In genomic region chr2:98465456-98466201, GRCh38 we compare ENCODE assay signal across 1 cellular context.
A peak's percentile ranks its signal among the peaks of the same experiment; 100 is the strongest.
TF ChIP-seq lines count a peak whose summit lies in the region.

No MANE protein-coding gene starts in this region.

TF ChIP-seq in K562, 482 proteins besides CTCF, POLR2A, EP300 and RAD21 (continued from another document):
- 0 out of 2 replicates have a peak, but pooled peaks have one; percentile 16 for TF ChIP-seq HLTF (IDR thresholded peaks at IDR 0.05)
- 0 out of 2 replicates have a peak, but pooled peaks have one; percentile 21 for TF ChIP-seq ZBTB2 (IDR thresholded peaks at IDR 0.05)
- TF ChIP-seq ZNF277 (CRISPR knock-in tag; IDR thresholded peaks at IDR 0.05; ENCODE audit: borderline replicate concordance), result no peak
- TF ChIP-seq SMAD4 (CRISPR knock-in tag; conservative IDR thresholded peaks at IDR 0.05), result 0 out of 2 replicates have a peak, but pooled peaks have one; percentile 17
- TF ChIP-seq TCFL5 (CRISPR knock-in tag; conservative IDR thresholded peaks at IDR 0.05), result no peak
- TF ChIP-seq ZNF639 (CRISPR knock-in tag; conservative IDR thresholded peaks at IDR 0.05 in 1 of 2, IDR thresholded peaks at IDR 0.05 in 1 of 2), result no peak
- TF ChIP-seq ZBTB7A (IDR thresholded peaks at IDR 0.05; ENCODE audit: borderline replicate concordance, control insufficient read depth, low read depth, low read length), result peak; percentile 60; the same call in 1 of the 2 replicates
- TF ChIP-seq HDAC1 (IDR thresholded peaks at IDR 0.05), result 0 out of 4 replicates have a peak, but pooled peaks of 1 of the 2 experiments have one; percentile 18
- no peak for TF ChIP-seq BRF2 (IDR thresholded peaks at IDR 0.05; ENCODE audit: borderline replicate concordance, insufficient read depth, insufficient read length)
- TF ChIP-seq MYNN (IDR thresholded peaks at IDR 0.05), result peak; percentile 59; the same call in 1 of the 2 replicates
- no peak for TF ChIP-seq MYNN (CRISPR knock-in tag; IDR thresholded peaks at IDR 0.05)
- TF ChIP-seq NBN (IDR thresholded peaks at IDR 0.05; ENCODE audit: low read depth), result 0 out of 2 replicates have a peak, but pooled peaks have one; percentile 27
- TF ChIP-seq SMARCA4 (IDR thresholded peaks at IDR 0.05), result 0 out of 2 replicates have a peak, but pooled peaks have one; percentile 54
- 0 out of 6 replicates have a peak, but pooled peaks of 1 of the 3 experiments have one; percentile 5 for TF ChIP-seq ZBTB11 (CRISPR knock-in tag; IDR thresholded peaks at IDR 0.05)
- peak; percentile 65 for TF ChIP-seq ZNF121 (CRISPR knock-in tag; conservative IDR thresholded peaks at IDR 0.05)
- peak; percentile 94 for TF ChIP-seq NFIC (IDR thresholded peaks at IDR 0.05)
- 0 out of 2 replicates have a peak, but pooled peaks have one; percentile 12 for TF ChIP-seq ZNF592 (IDR thresholded peaks at IDR 0.05)
- no peak for TF ChIP-seq HNRNPH1 (optimal IDR thresholded peaks at IDR 0.05; ENCODE audit: low read depth, low read length)
